In genomic region chr5:36648426-36648825, GRCh38 we compare ENCODE assay signal across 23 cellular contexts. TPM values are rescaled to one million over a fixed set of nuclear protein-coding genes. Genes with fewer than 3 reads are reported as not detected.
"Had no signal": no experiment of that assay in that cellular context is flagged by ENCODE, and none has a peak within 500 bp of the region (broad histone marks: within the 10 kb centered on the region; RNA-seq: fewer than 3 reads in every experiment).

No MANE protein-coding gene starts in this region.

- H3K9me3 Mint-ChIP-seq: activated CD4-positive, alpha-beta memory T cell treated with anti-CD3 and anti-CD28 coated beads for 36 hours; activated naive CD4-positive, alpha-beta T cell treated with anti-CD3 and anti-CD28 coated beads, Interleukin-2, amount 10 ng/mL, durations not matched to agents 7 days and 5 days; activated T-cell treated with anti-CD3 and anti-CD28 coated beads, Interleukin-2, amount 50 U/mL, for 72 hours; memory B cell; stimulated activated memory B cell treated with anti-CD40 and anti-IgM and Interleukin-4, amounts not matched to agents 10 μg/mL and 1 μg/mL and 100 μg/mL, for 72 hours had no signal

- H3K36me3 ChIP-seq: sigmoid colon, transverse colon had no signal

- H3K4me2 ChIP-seq: smooth muscle cell had no signal

- ATAC-seq: activated T-cell treated with anti-CD3 and anti-CD28 coated beads, Interleukin-2, amount 50 U/mL, for 72 hours; foreskin keratinocyte; mucosa of descending colon; stimulated activated memory B cell treated with anti-CD40 and anti-IgM and Interleukin-4, amounts not matched to agents 10 μg/mL and 1 μg/mL and 100 μg/mL, for 72 hours had no signal

- H3K79me2 ChIP-seq: parathyroid adenoma had no signal

- H3K36me3 Mint-ChIP-seq: activated CD4-positive, alpha-beta memory T cell treated with anti-CD3 and anti-CD28 coated beads for 36 hours; activated naive CD4-positive, alpha-beta T cell treated with anti-CD3 and anti-CD28 coated beads, Interleukin-2, amount 10 ng/mL, durations not matched to agents 7 days and 5 days; memory B cell; stimulated activated memory B cell treated with anti-CD40 and anti-IgM and Interleukin-4, amounts not matched to agents 10 μg/mL and 1 μg/mL and 100 μg/mL, for 72 hours had no signal

- H3K4me1 ChIP-seq: parathyroid adenoma, sigmoid colon, transverse colon had no signal

- DNase-seq: activated CD4-positive, alpha-beta memory T cell treated with anti-CD3 and anti-CD28 coated beads for 36 hours; activated CD4-positive, alpha-beta T cell treated with anti-CD3 and anti-CD28 coated beads for 48 hours; activated effector memory CD4-positive, alpha-beta T cell treated with anti-CD3 and anti-CD28 coated beads, Interleukin-2, amount 50 U/mL, for 16 hours; activated naive CD4-positive, alpha-beta T cell treated with anti-CD3 and anti-CD28 coated beads, Interleukin-2, amount 10 ng/mL, durations not matched to agents 7 days and 5 days; activated T-cell treated with anti-CD3 and anti-CD28 coated beads, Interleukin-2, amount 50 U/mL, for 72 hours; caudate nucleus; effector memory CD4-positive, alpha-beta T cell; foreskin keratinocyte; hippocampal formation; mucosa of descending colon; nucleus accumbens; sigmoid colon; stimulated activated CD4-positive, alpha-beta T cell treated with anti-CD3 and anti-CD28 coated beads, Interleukin-15, amount 100 ng/mL, for 24 hours; T1000; transverse colon had no signal

- H2AFZ ChIP-seq: parathyroid adenoma had no signal

- H3K27ac ChIP-seq: foreskin keratinocyte, parathyroid adenoma, sigmoid colon, transverse colon had no signal

- H3K27ac Mint-ChIP-seq: activated CD4-positive, alpha-beta memory T cell treated with anti-CD3 and anti-CD28 coated beads for 36 hours; activated naive CD4-positive, alpha-beta T cell treated with anti-CD3 and anti-CD28 coated beads, Interleukin-2, amount 10 ng/mL, durations not matched to agents 7 days and 5 days; activated T-cell treated with anti-CD3 and anti-CD28 coated beads, Interleukin-2, amount 50 U/mL, for 72 hours; memory B cell; stimulated activated memory B cell treated with anti-CD40 and anti-IgM and Interleukin-4, amounts not matched to agents 10 μg/mL and 1 μg/mL and 100 μg/mL, for 72 hours had no signal

- H3K4me3 ChIP-seq: mucosa of descending colon, sigmoid colon, smooth muscle cell, transverse colon had no signal

- H3K9me3 ChIP-seq: mucosa of descending colon, sigmoid colon, transverse colon had no signal

- H3K4me3 Mint-ChIP-seq: activated CD4-positive, alpha-beta memory T cell treated with anti-CD3 and anti-CD28 coated beads for 36 hours; activated naive CD4-positive, alpha-beta T cell treated with anti-CD3 and anti-CD28 coated beads, Interleukin-2, amount 10 ng/mL, durations not matched to agents 7 days and 5 days; activated T-cell treated with anti-CD3 and anti-CD28 coated beads, Interleukin-2, amount 50 U/mL, for 72 hours; memory B cell; stimulated activated memory B cell treated with anti-CD40 and anti-IgM and Interleukin-4, amounts not matched to agents 10 μg/mL and 1 μg/mL and 100 μg/mL, for 72 hours had no signal

- H3K4me1 Mint-ChIP-seq: activated naive CD4-positive, alpha-beta T cell treated with anti-CD3 and anti-CD28 coated beads, Interleukin-2, amount 10 ng/mL, durations not matched to agents 7 days and 5 days; memory B cell; stimulated activated memory B cell treated with anti-CD40 and anti-IgM and Interleukin-4, amounts not matched to agents 10 μg/mL and 1 μg/mL and 100 μg/mL, for 72 hours had no signal

- H3K27me3 ChIP-seq: foreskin keratinocyte, sigmoid colon, transverse colon had no signal

- H3K9ac ChIP-seq: parathyroid adenoma had no signal

RNA-seq across cellular contexts. Expression of gene SLC1A3, which starts 42.0 kb away (rescaled TPM):
- total RNA-seq: dermis microvascular lymphatic vessel endothelial cell; glomerular endothelial cell; pulmonary artery endothelial cell; T-helper 1 cell treated with Interleukin-12 subunit alpha and Interleukin-12 subunit beta and Interleukin-4 antibody, amounts not matched to agents 30 ng/mL and 1 ng/mL, for 36 hours had no signal
